ENCODE assay signal across 22 cellular contexts in genomic region chr2:112157472-112157871, GRCh38. TPM values are rescaled to one million over a fixed set of nuclear protein-coding genes. Genes with fewer than 3 reads are reported as not detected.
DNase-seq lines count a peak whose midpoint lies in the region; ATAC-seq and TF ChIP-seq lines count a peak whose summit lies in the region.
"Had no signal": no experiment of that assay in that cellular context is flagged by ENCODE, and none has a peak within 500 bp of the region (broad histone marks: within the 10 kb centered on the region; RNA-seq: fewer than 3 reads in every experiment).

No MANE protein-coding gene starts in this region.

- H3K4me3 Mint-ChIP-seq in CD4-positive, alpha-beta T cell: peak overlapping the region; percentile 45
- H3K4me3 Mint-ChIP-seq in activated naive CD8-positive, alpha-beta T cell: peak overlapping the region; percentile 52
- H3K4me3 Mint-ChIP-seq: WTC11 had no signal

- H3K9me3 ChIP-seq in CD4-positive, alpha-beta T cell (ENCODE audit: control insufficient read depth, low read length): no peaks in the 10 kb centered on the region
- no peaks in the 10 kb centered on the region for H3K9me3 ChIP-seq in osteoblast (ENCODE audit: low read depth, low read length)
- H3K9me3 ChIP-seq in effector memory CD4-positive, alpha-beta T cell (ENCODE audit: control insufficient read depth, low read length): no peaks in the 10 kb centered on the region
- H3K9me3 ChIP-seq: Caco-2, left ventricle myocardium inferior, psoas muscle, tibial nerve had no signal

- H2AFZ ChIP-seq in osteoblast (ENCODE audit: low read length): no peak overlapping the region
- H2AFZ ChIP-seq: PC-9 had no signal

- H3K27me3 ChIP-seq in CD4-positive, alpha-beta T cell (ENCODE audit: control insufficient read depth, insufficient read depth, low read length): no peaks in the 10 kb centered on the region
- H3K27me3 ChIP-seq in osteoblast (ENCODE audit: insufficient read depth, low read length): no peaks in the 10 kb centered on the region
- no peaks in the 10 kb centered on the region for H3K27me3 ChIP-seq in effector memory CD4-positive, alpha-beta T cell (replicated peaks; ENCODE audit: control insufficient read depth, insufficient read depth, low read length, poor library complexity, severe bottlenecking)
- H3K27me3 ChIP-seq: tibial nerve had no signal

- peaks cover 31% of the 10 kb centered on the region for H3K4me1 Mint-ChIP-seq in CD4-positive, alpha-beta T cell (ENCODE audit: low read depth)
- peaks cover 33% of the 10 kb centered on the region for H3K4me1 Mint-ChIP-seq in activated naive CD8-positive, alpha-beta T cell (ENCODE audit: low read depth)

- no peaks in the 10 kb centered on the region for H3K36me3 ChIP-seq in osteoblast (ENCODE audit: insufficient read depth, low read length)
- H3K36me3 ChIP-seq in effector memory CD4-positive, alpha-beta T cell (ENCODE audit: control insufficient read depth, insufficient read depth, low read length): no peaks in the 10 kb centered on the region
- H3K36me3 ChIP-seq: left ventricle myocardium inferior, tibial nerve had no signal

- peaks cover 32% of the 10 kb centered on the region for H3K4me1 ChIP-seq in osteoblast (ENCODE audit: insufficient read depth, low read length)
- H3K4me1 ChIP-seq in effector memory CD4-positive, alpha-beta T cell (ENCODE audit: control insufficient read depth, insufficient read depth, low read length, poor library complexity, severe bottlenecking): peaks cover 23% of the 10 kb centered on the region
- H3K4me1 ChIP-seq: Caco-2, left ventricle myocardium inferior, psoas muscle, tibial nerve had no signal

- H3K79me2 ChIP-seq in osteoblast (ENCODE audit: insufficient read depth, low read length): no peaks in the 10 kb centered on the region

- ATAC-seq in CD4-positive, alpha-beta T cell (ENCODE audit: poor library complexity): no peak
- ATAC-seq: psoas muscle, WTC11 had no signal

- peak overlapping the region; percentile 67 for H3K27ac Mint-ChIP-seq in CD4-positive, alpha-beta T cell
- H3K27ac Mint-ChIP-seq in activated naive CD8-positive, alpha-beta T cell: no peak overlapping the region
- H3K27ac Mint-ChIP-seq: WTC11 had no signal

- intact Hi-C loops in CD4-positive, alpha-beta T cell (cut with DNase I, micrococcal nuclease): loop anchor here in 1 of 2 experiments (5.0 kb wide), 1 partner anchor 35 kb away; no protein-coding TSS in a partner anchor

- no peaks in the 10 kb centered on the region for H3K27me3 Mint-ChIP-seq in CD4-positive, alpha-beta T cell
- H3K27me3 Mint-ChIP-seq in activated naive CD8-positive, alpha-beta T cell: no peaks in the 10 kb centered on the region

- no peaks in the 10 kb centered on the region for H3K36me3 Mint-ChIP-seq in CD4-positive, alpha-beta T cell (ENCODE audit: low read depth)
- H3K36me3 Mint-ChIP-seq in activated naive CD8-positive, alpha-beta T cell: no peaks in the 10 kb centered on the region
- H3K36me3 Mint-ChIP-seq: WTC11 had no signal

- H3K4me3 ChIP-seq in osteoblast (ENCODE audit: insufficient read depth, low read length): no peak overlapping the region
- no peak overlapping the region for H3K4me3 ChIP-seq in effector memory CD4-positive, alpha-beta T cell (ENCODE audit: insufficient read depth, low read depth, low read length, poor library complexity, severe bottlenecking)
- H3K4me3 ChIP-seq: left ventricle myocardium inferior, PC-9, psoas muscle, tibial nerve had no signal

- TF ChIP-seq CTCF in CD4-positive, alpha-beta T cell (IDR thresholded peaks at IDR 0.05): no peak
- no peak for TF ChIP-seq CTCF in osteoblast (IDR thresholded peaks at IDR 0.05; ENCODE audit: extremely low read depth, low read depth, low read length)

- POLR2A ChIA-PET in CD4-positive, alpha-beta T cell (lab: Charles Lee): no interaction called here

- DNase-seq in activated CD8-positive, alpha-beta memory T cell treated with anti-CD3 and anti-CD28 coated beads for 24 hours: peak; percentile 40
- no peak for DNase-seq in activated CD8-positive, alpha-beta memory T cell treated with anti-CD3 and anti-CD28 coated beads, Interleukin-2, amount 50 U/mL, for 48 hours
- DNase-seq in CD4-positive, alpha-beta T cell: peak in 1 of 10 experiments; percentile 10
- no peak for DNase-seq in osteoblast (ENCODE audit: insufficient read length, low spot score, missing footprints)
- no peak for DNase-seq in 8988T
- no peak for DNase-seq in effector memory CD4-positive, alpha-beta T cell
- DNase-seq in iPS-NIHi11 (ENCODE audit: low spot score): no peak
- DNase-seq: ACHN, Caco-2, DMS79, GDM1, left ventricle myocardium inferior, mesendoderm, NCI-H1105, NCI-H187 treated with DMSO at 0.1 percent for 48 hours, NCI-H524, PC-9, psoas muscle, SHP77 had no signal

- no peaks in the 10 kb centered on the region for H4K20me1 ChIP-seq in osteoblast (ENCODE audit: insufficient read depth, low read length)

- no peak overlapping the region for H3K27ac ChIP-seq in CD4-positive, alpha-beta T cell (ENCODE audit: low read depth, low read length)
- peak overlapping the region; percentile 86 for H3K27ac ChIP-seq in osteoblast (ENCODE audit: low read depth, low read length)
- H3K27ac ChIP-seq in effector memory CD4-positive, alpha-beta T cell (ENCODE audit: insufficient read depth, low read length, poor library complexity, severe bottlenecking): no peak overlapping the region
- H3K27ac ChIP-seq: left ventricle myocardium inferior, PC-9, psoas muscle, tibial nerve had no signal

- H3K9me3 Mint-ChIP-seq in CD4-positive, alpha-beta T cell: no peaks in the 10 kb centered on the region
- H3K9me3 Mint-ChIP-seq in activated naive CD8-positive, alpha-beta T cell (ENCODE audit: low read depth): no peaks in the 10 kb centered on the region
- H3K9me3 Mint-ChIP-seq: WTC11 had no signal

- CTCF ChIA-PET in CD4-positive, alpha-beta T cell (lab: Charles Lee): no interaction called here

- H3K4me2 ChIP-seq in osteoblast (ENCODE audit: insufficient read depth, low read length): no peak overlapping the region
- H3K4me2 ChIP-seq: PC-9 had no signal

RNA-seq across cellular contexts. Expression of gene FBLN7, which starts 19.3 kb away (rescaled TPM):
- 10 to 100 TPM; 27.0 to 27.2 TPM for total RNA-seq in CD4-positive, alpha-beta T cell
- total RNA-seq in osteoblast: 5.3 and 5.8 TPM in 2 replicates
